ENCODE assay signal across 12 cellular contexts in the genomic region with DNA sequence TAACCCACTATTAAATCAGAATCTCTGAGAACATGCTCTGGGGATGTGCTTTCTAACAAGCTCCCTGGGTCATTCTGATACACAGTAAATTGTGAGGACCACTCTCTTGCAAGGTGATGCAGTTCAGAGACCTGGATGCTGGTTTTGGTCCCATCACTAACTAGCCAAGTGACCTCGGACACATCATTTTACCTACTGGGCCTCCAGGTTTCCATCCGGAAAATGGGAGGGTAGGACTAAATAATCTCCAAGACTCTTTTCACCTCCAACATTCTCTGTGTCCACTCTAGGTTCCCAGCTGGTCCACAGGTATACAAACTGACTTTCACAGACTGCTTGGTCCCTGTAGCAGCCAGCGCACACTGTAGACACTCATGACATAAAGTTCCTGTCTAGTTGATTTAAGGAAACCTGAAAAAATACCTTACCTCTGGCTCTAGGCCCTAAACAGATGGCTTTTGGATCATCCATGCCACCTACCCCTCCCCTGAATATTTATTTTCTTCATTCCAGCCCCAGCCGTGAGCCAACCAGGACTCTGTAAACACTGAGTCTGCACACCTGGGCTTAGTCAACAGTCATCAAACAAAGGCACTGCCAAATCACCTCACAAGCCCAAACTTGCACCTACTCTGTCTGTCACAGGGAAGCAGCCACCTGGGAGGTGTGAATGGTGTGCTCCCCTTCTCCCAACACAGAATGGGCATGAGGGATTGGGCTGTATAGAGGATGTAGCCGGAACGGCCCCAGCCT. TPM values are rescaled to one million over a fixed set of nuclear protein-coding genes. Genes with fewer than 3 reads are reported as not detected.
DNase-seq lines count a peak whose midpoint lies in the region; ATAC-seq, FAIRE-seq and TF ChIP-seq lines count a peak whose summit lies in the region.
"Had no signal": no experiment of that assay in that cellular context is flagged by ENCODE, and none has a peak within 500 bp of the region (broad histone marks: within the 10 kb centered on the region; RNA-seq: fewer than 3 reads in every experiment).

No MANE protein-coding gene starts in this region.

- no peak for TF ChIP-seq EP300 in A549 (IDR thresholded peaks at IDR 0.05)

- intact Hi-C loops in lower lobe of right lung (cut with DNase I): no loop called here

- H3K27me3 ChIP-seq in lower lobe of right lung (ENCODE audit: low read depth): no peaks in the 10 kb centered on the region

- H3K4me1 ChIP-seq in A549 (peaks cover 79% of the 10 kb centered on the region), lower lobe of right lung (peaks cover 87% of the 10 kb centered on the region)

- in situ Hi-C loops in G401 (cut with HindIII; ENCODE audit: low sequenced_read_pairs): no loop called here

- ATAC-seq in A549 (no peak), lower lobe of right lung (peak in 1 of 2 donors; percentile 54), HG02852 (IDR thresholded peaks at IDR 0.05; ENCODE audit: unreplicated experiment) (no peak), GM19395 (IDR thresholded peaks at IDR 0.05; ENCODE audit: unreplicated experiment) (no peak)

- H3K4me2 ChIP-seq in A549: peak overlapping the region; percentile 49

- CTCF ChIA-PET in A549 (lab: Yijun Ruan, JAX): interaction anchor here (0.6 to 23.5 kb wide), 13 partner anchors 9 to 211 kb away, joined by 3 to 859 read pairs (median 4); a partner anchor contains a TSS

- FAIRE-seq in A549 (lab: Jason Lieb, UNC): no peak

- 72% methylated on average over 6 of the region's 6 CpGs for WGBS in A549 (ENCODE audit: missing lambda C conversion rate)

- DNase-seq in A549 (ENCODE audit: low read depth in 1 of 2, low spot score in 1 of 2) (no peak), NCI-H187 treated with DMSO at 0.1 percent for 48 hours (lab: John Stamatoyannopoulos, UW) (peak; percentile 83), lower lobe of right lung (peak; percentile 47), G401 (ENCODE audit: low spot score) (no peak), activated gamma-delta T cell (lab: John Stamatoyannopoulos, UW) (no peak)
- DNase-seq: activated CD4-positive, alpha-beta T cell treated with anti-CD3 and anti-CD28 coated beads for 1 hour; amniotic stem cell; foreskin fibroblast; stimulated activated CD4-positive, alpha-beta T cell treated with anti-CD3 and anti-CD28 coated beads, Interleukin-4, amount 100 ng/mL, for 24 hours had no signal

- POLR2A ChIA-PET in A549 (lab: Yijun Ruan, JAX): interaction anchor here (0.8 to 1.2 kb wide), 2 partner anchors 34 to 78 kb away, joined by 3 read pairs; no protein-coding TSS in a partner anchor

- no peak for TF ChIP-seq POLR2A in A549 (IDR thresholded peaks at IDR 0.05; ENCODE audit: low read length)

- no peaks in the 10 kb centered on the region for H3K9me3 ChIP-seq in A549
- no peaks in the 10 kb centered on the region for H3K9me3 ChIP-seq in lower lobe of right lung

- no peak for TF ChIP-seq RAD21 in A549 (conservative IDR thresholded peaks at IDR 0.05 in 1 of 2, IDR thresholded peaks at IDR 0.05 in 1 of 2)

- H3K36me3 ChIP-seq in lower lobe of right lung: no peaks in the 10 kb centered on the region

- H3K27ac ChIP-seq in A549 (peak overlapping the region; percentile 94 to 97), VCaP (peak overlapping the region; percentile 87), lower lobe of right lung (peak overlapping the region; percentile 88)

- no peak for TF ChIP-seq CTCF in A549 (IDR thresholded peaks at IDR 0.05)
- TF ChIP-seq CTCF in VCaP (conservative IDR thresholded peaks at IDR 0.05): no peak
- TF ChIP-seq CTCF in lower lobe of right lung (IDR thresholded peaks at IDR 0.05): no peak

- no peak overlapping the region for H3K4me3 ChIP-seq in A549
- no peak overlapping the region for H3K4me3 ChIP-seq in lower lobe of right lung

TF ChIP-seq in A549, 52 proteins besides CTCF, POLR2A, EP300 and RAD21:
- 0 out of 2 replicates have a peak, but pooled peaks have one; percentile 45 for TF ChIP-seq CHD4 (IDR thresholded peaks at IDR 0.05; ENCODE audit: borderline replicate concordance)
- no peak for TF ChIP-seq POLR2AphosphoS2 (conservative IDR thresholded peaks at IDR 0.05; ENCODE audit: low read length)
- TF ChIP-seq, protein P1, sequence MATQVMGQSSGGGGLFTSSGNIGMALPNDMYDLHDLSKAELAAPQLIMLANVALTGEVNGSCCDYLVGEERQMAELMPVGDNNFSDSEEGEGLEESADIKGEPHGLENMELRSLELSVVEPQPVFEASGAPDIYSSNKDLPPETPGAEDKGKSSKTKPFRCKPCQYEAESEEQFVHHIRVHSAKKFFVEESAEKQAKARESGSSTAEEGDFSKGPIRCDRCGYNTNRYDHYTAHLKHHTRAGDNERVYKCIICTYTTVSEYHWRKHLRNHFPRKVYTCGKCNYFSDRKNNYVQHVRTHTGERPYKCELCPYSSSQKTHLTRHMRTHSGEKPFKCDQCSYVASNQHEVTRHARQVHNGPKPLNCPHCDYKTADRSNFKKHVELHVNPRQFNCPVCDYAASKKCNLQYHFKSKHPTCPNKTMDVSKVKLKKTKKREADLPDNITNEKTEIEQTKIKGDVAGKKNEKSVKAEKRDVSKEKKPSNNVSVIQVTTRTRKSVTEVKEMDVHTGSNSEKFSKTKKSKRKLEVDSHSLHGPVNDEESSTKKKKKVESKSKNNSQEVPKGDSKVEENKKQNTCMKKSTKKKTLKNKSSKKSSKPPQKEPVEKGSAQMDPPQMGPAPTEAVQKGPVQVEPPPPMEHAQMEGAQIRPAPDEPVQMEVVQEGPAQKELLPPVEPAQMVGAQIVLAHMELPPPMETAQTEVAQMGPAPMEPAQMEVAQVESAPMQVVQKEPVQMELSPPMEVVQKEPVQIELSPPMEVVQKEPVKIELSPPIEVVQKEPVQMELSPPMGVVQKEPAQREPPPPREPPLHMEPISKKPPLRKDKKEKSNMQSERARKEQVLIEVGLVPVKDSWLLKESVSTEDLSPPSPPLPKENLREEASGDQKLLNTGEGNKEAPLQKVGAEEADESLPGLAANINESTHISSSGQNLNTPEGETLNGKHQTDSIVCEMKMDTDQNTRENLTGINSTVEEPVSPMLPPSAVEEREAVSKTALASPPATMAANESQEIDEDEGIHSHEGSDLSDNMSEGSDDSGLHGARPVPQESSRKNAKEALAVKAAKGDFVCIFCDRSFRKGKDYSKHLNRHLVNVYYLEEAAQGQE (IDR thresholded peaks at IDR 0.05): no peak
- TF ChIP-seq KDM1A (IDR thresholded peaks at IDR 0.05; ENCODE audit: low read depth): peak; percentile 76; the same call in 1 of the 2 replicates
- TF ChIP-seq NR3C1 (IDR thresholded peaks at IDR 0.05): no peak
- TF ChIP-seq JUN (IDR thresholded peaks at IDR 0.05): no peak
- TF ChIP-seq HOXA7 (CRISPR knock-in tag; IDR thresholded peaks at IDR 0.05): no peak
- no peak for TF ChIP-seq BHLHE40 (IDR thresholded peaks at IDR 0.05; ENCODE audit: low read depth, low read length)
- no peak for TF ChIP-seq ZC3H11A (IDR thresholded peaks at IDR 0.05)
- TF ChIP-seq JUNB (IDR thresholded peaks at IDR 0.05): no peak
- no peak for TF ChIP-seq ESRRA (IDR thresholded peaks at IDR 0.05; ENCODE audit: borderline replicate concordance, low read length)
- no peak for TF ChIP-seq CHD2 (IDR thresholded peaks at IDR 0.05; ENCODE audit: low read length, partially characterized antibody)
- no peak for TF ChIP-seq FOSL2 (IDR thresholded peaks at IDR 0.05)
- TF ChIP-seq FOSL2 (CRISPR knock-in tag; IDR thresholded peaks at IDR 0.05): no peak
- no peak for TF ChIP-seq NFE2L2 (conservative IDR thresholded peaks at IDR 0.05; ENCODE audit: low read length)
TF ChIP-seq in A549: peak in this region for 2.

RNA-seq across cellular contexts. Expression of a gene that starts 51.3 kb away (rescaled TPM):
- polyA plus RNA-seq in A549 (2011; rRNA removed) (73.2 and 110 TPM in 2 replicates), A549 (2017; fragmentation: RNase III; extraction: RNeasy Plus Mini Kit Qiagen cat#74134 plus additional on column Dnase treatment) (140 to 164 TPM (median 153 TPM) in 3 replicates)
- 96.6 and 104 TPM in 2 replicates for polyA plus RNA-seq in A549 (2012; cell fraction: cytosol; rRNA removed)
- 45.7 and 49.9 TPM in 2 replicates for polyA plus RNA-seq in A549 (2012; cell fraction: nucleus; rRNA removed)
- polyA minus RNA-seq in A549 (2011; rRNA and poly(A)+ RNA removed): 36.4 and 52.6 TPM in 2 replicates
- total RNA-seq in lower lobe of right lung: 35.4 TPM
- total RNA-seq in G401 (2014; rRNA removed; shearing (Covaris generic)): 39.2 and 60.7 TPM in 2 replicates

RNA-seq across cellular contexts. Expression of a gene that starts 54.0 kb away (rescaled TPM):
- polyA plus RNA-seq in A549 (2011; rRNA removed): 44.3 and 54.8 TPM in 2 replicates
- polyA plus RNA-seq in A549 (2012; cell fraction: cytosol; rRNA removed): 47.9 and 48.0 TPM in 2 replicates
- polyA plus RNA-seq in A549 (2012; cell fraction: nucleus; rRNA removed): 222 and 260 TPM in 2 replicates
- 70.7 to 103 TPM (median 90.6 TPM) in 3 replicates for polyA plus RNA-seq in A549 (2017; fragmentation: RNase III; extraction: RNeasy Plus Mini Kit Qiagen cat#74134 plus additional on column Dnase treatment)
- 20.1 and 41.6 TPM in 2 replicates for polyA minus RNA-seq in A549 (2011; rRNA and poly(A)+ RNA removed)
- 42.8 TPM for total RNA-seq in lower lobe of right lung
- 26.7 and 42.3 TPM in 2 replicates for total RNA-seq in G401 (2014; rRNA removed; shearing (Covaris generic))

Comparison
In these comparisons a context has a peak if more than half of its experiments do, and no peak if none do; other contexts are left out.
1. DNase-seq: peak in NCI-H187 treated with DMSO at 0.1 percent for 48 hours (single experiment) and lower lobe of right lung (single experiment); none in A549 (0 of 2), G401 (single experiment) and activated gamma-delta T cell (single experiment).
2. Peak in every context shown above with its lines, with median percentiles within 50 percentile points of each other: H3K27ac ChIP-seq.